ENCODE assay signal across 8 cellular contexts in genomic region chr7:139095194-139095659, GRCh38. TPM values are rescaled to one million over a fixed set of nuclear protein-coding genes. Genes with fewer than 3 reads are reported as not detected.
DNase-seq lines count a peak whose midpoint lies in the region; ATAC-seq and TF ChIP-seq lines count a peak whose summit lies in the region.

No MANE protein-coding gene starts in this region.

- DNase-seq in CD14-positive monocyte (ENCODE audit: low spot score) (peak; percentile 50), endodermal cell (peak; percentile 59), kidney tubule cell (ENCODE audit: low spot score) (no peak), kidney glomerular epithelial cell (lab: John Stamatoyannopoulos, UW) (no peak)
- DNase-seq in activated CD4-positive, CD25-positive, alpha-beta regulatory T cell treated with anti-CD3 and anti-CD28 coated beads, Interleukin-2, amount 50 U/mL, for 16 hours (ENCODE audit: low read depth, low spot score) = peak; percentile 61
- DNase-seq in stimulated activated CD8-positive, alpha-beta memory T cell treated with anti-CD3 and anti-CD28 coated beads, Interleukin-15, amount 100 ng/mL, for 1 hour (ENCODE audit: low read depth) = peak; percentile 50

- H3K36me3 ChIP-seq in endodermal cell (ENCODE audit: control insufficient read depth, insufficient read depth, low read length) = peaks cover 29% of the 10 kb centered on the region

- H3K27ac ChIP-seq in endodermal cell (ENCODE audit: low read depth, low read length) = no peak overlapping the region

- TF ChIP-seq CTCF in CD14-positive monocyte (IDR thresholded peaks at IDR 0.05) (no peak), endodermal cell (conservative IDR thresholded peaks at IDR 0.05) (no peak)

- WGBS in endodermal cell (ENCODE audit: insufficient coverage in 1 of 2, insufficient read length in 1 of 2), 2 experiments = 89 to 97% methylated on average over 6 to 13 of the region's 13 CpGs

- H3K27ac Mint-ChIP-seq in CD14-positive monocyte = peak overlapping the region; percentile 66 to 90 (median 74)
- H3K27ac Mint-ChIP-seq in endodermal cell = peak overlapping the region; percentile 95

- H3K36me3 Mint-ChIP-seq in CD14-positive monocyte (peaks cover 39 to 63% of the 10 kb centered on the region in 2 donors), endodermal cell (ENCODE audit: low read depth) (peaks cover 41% of the 10 kb centered on the region)

- H3K27me3 ChIP-seq in endodermal cell (ENCODE audit: control insufficient read depth, insufficient read depth, low read length, poor library complexity, severe bottlenecking) = no peaks in the 10 kb centered on the region

- H3K9ac ChIP-seq in endodermal cell (ENCODE audit: extremely low read depth, low read length, poor library complexity, severe bottlenecking) = no peak overlapping the region

- peaks cover 42% of the 10 kb centered on the region for H3K4me1 Mint-ChIP-seq in CD14-positive monocyte
- H3K4me1 Mint-ChIP-seq in endodermal cell = peaks cover 56% of the 10 kb centered on the region

- H3K27me3 Mint-ChIP-seq in CD14-positive monocyte (ENCODE audit: low read depth in 3 of 3) (peaks cover 0 to 3% (median 0%) of the 10 kb centered on the region in 3 donors), endodermal cell (ENCODE audit: insufficient read depth) (no peaks in the 10 kb centered on the region)

- H3K4me1 ChIP-seq in endodermal cell (ENCODE audit: control insufficient read depth, insufficient read depth, low read length) = peaks cover 21% of the 10 kb centered on the region

- H3K4me3 Mint-ChIP-seq in CD14-positive monocyte (peak overlapping the region; percentile 34 to 59), endodermal cell (peak overlapping the region; percentile 32)

- intact Hi-C loops in CD14-positive monocyte (cut with micrococcal nuclease) = loop anchor here in 1 of 2 donors (1.0 to 5.0 kb wide), 2 partner anchors 9 to 37 kb away; a partner anchor contains a TSS

- peak; percentile 100 for ATAC-seq in GM19468 (IDR thresholded peaks at IDR 0.05; ENCODE audit: extremely low read depth, unreplicated experiment)
- peak; percentile 99 for ATAC-seq in HG03565 (IDR thresholded peaks at IDR 0.05; ENCODE audit: unreplicated experiment)

- H3K4me3 ChIP-seq in endodermal cell (ENCODE audit: low read length) = no peak overlapping the region

- peaks cover 0 to 2% (median 0%) of the 10 kb centered on the region in 7 donors for H3K9me3 Mint-ChIP-seq in CD14-positive monocyte
- peaks cover 7% of the 10 kb centered on the region for H3K9me3 Mint-ChIP-seq in endodermal cell

- peaks cover 4% of the 10 kb centered on the region for H3K9me3 ChIP-seq in endodermal cell (ENCODE audit: control insufficient read depth, low read length)

RNA-seq across cellular contexts. Expression of gene ZC3HAV1, which starts 14.3 kb away (rescaled TPM):
- polyA plus RNA-seq in CD14-positive monocyte = 10 to 100 TPM; 21.2 to 30.2 TPM
- 10 to 100 TPM; 67.6 to 76.0 TPM for total RNA-seq in endodermal cell
- 11.4 TPM for polyA plus RNA-seq in endodermal cell (2013, experiment 1 of 2)
- 13.9 TPM for polyA plus RNA-seq in endodermal cell (2013, experiment 2 of 2)

RNA-seq across cellular contexts. Expression of gene ZC3HAV1L, which starts 59.4 kb away (rescaled TPM):
- polyA plus RNA-seq in CD14-positive monocyte = under 1 TPM in 1 of 2 donors, not detected in 1; 0.10 TPM
- total RNA-seq in endodermal cell = 10 to 100 TPM in 1 of 2 donors, 1 to 10 TPM in 1; 9.7 to 10.9 TPM
- polyA plus RNA-seq in endodermal cell (2013, experiment 1 of 2) = 8.2 TPM
- 8.4 TPM for polyA plus RNA-seq in endodermal cell (2013, experiment 2 of 2)

Comparison
In these comparisons a context has a peak if more than half of its experiments do, and no peak if none do; other contexts are left out.
1. DNase-seq: peak in CD14-positive monocyte (single experiment), activated CD4-positive, CD25-positive, alpha-beta regulatory T cell treated with anti-CD3 and anti-CD28 coated beads, Interleukin-2, amount 50 U/mL, for 16 hours (single experiment), endodermal cell (single experiment) and stimulated activated CD8-positive, alpha-beta memory T cell treated with anti-CD3 and anti-CD28 coated beads, Interleukin-15, amount 100 ng/mL, for 1 hour (single experiment); none in kidney tubule cell (single experiment) and kidney glomerular epithelial cell (single experiment).